In genomic region chr2:126658910-126659613, GRCh38 we compare ENCODE assay signal across 9 cellular contexts. TPM values are rescaled to one million over a fixed set of nuclear protein-coding genes. Genes with fewer than 3 reads are reported as not detected.
A peak's percentile ranks its signal among the peaks of the same experiment; 100 is the strongest.
DNase-seq lines count a peak whose midpoint lies in the region; ATAC-seq and TF ChIP-seq lines count a peak whose summit lies in the region.
"Had no signal": no experiment of that assay in that cellular context is flagged by ENCODE, and none has a peak within 500 bp of the region (broad histone marks: within the 10 kb centered on the region; RNA-seq: fewer than 3 reads in every experiment).

No MANE protein-coding gene starts in this region.

- no peaks in the 10 kb centered on the region for H3K9me3 ChIP-seq in Panc1 (ENCODE audit: control insufficient read depth, insufficient read depth, low read depth, low read length)
- H3K9me3 ChIP-seq in ascending aorta: no peaks in the 10 kb centered on the region
- H3K9me3 ChIP-seq in lower lobe of right lung: no peaks in the 10 kb centered on the region
- H3K9me3 ChIP-seq in stomach: no peaks in the 10 kb centered on the region

- in situ Hi-C loops in Panc1 (cut with HindIII; ENCODE audit: low pct_unique_long_range_greater_than_20kb, low sequenced_read_pairs): no loop called here

- no peaks in the 10 kb centered on the region for H3K36me3 ChIP-seq in Panc1 (ENCODE audit: control insufficient read depth, insufficient read depth, low read length)
- no peaks in the 10 kb centered on the region for H3K36me3 ChIP-seq in ascending aorta
- H3K36me3 ChIP-seq in lower lobe of right lung: no peaks in the 10 kb centered on the region
- peaks cover 0 to 5% (median 2%) of the 10 kb centered on the region in 4 donors for H3K36me3 ChIP-seq in stomach

- H3K27me3 ChIP-seq in Panc1 (ENCODE audit: control insufficient read depth, insufficient read depth, low read length) (no peaks in the 10 kb centered on the region), ascending aorta (no peaks in the 10 kb centered on the region), lower lobe of right lung (ENCODE audit: low read depth) (no peaks in the 10 kb centered on the region), stomach (peaks cover 0 to 13% (median 7%) of the 10 kb centered on the region in 3 donors)

- H3K27ac ChIP-seq in Panc1 (ENCODE audit: low read length): peak overlapping the region; percentile 82
- H3K27ac ChIP-seq in ascending aorta: peak overlapping the region; percentile 98 to 99
- peak overlapping the region; percentile 96 for H3K27ac ChIP-seq in lower lobe of right lung
- H3K27ac ChIP-seq in stomach: peak overlapping the region in 4 of 5 donors; percentile 94 to 96 (median 95)
- H3K27ac ChIP-seq: VCaP had no signal

- TF ChIP-seq POLR2A in GM18505 (IDR thresholded peaks at IDR 0.05; ENCODE audit: borderline replicate concordance, extremely low read depth, insufficient read depth, insufficient read length): peak; percentile 61
- no peak for TF ChIP-seq POLR2A in stomach (IDR thresholded peaks at IDR 0.05)

- peak; percentile 64 for TF ChIP-seq EP300 in stomach (IDR thresholded peaks at IDR 0.05)

- intact Hi-C loops in Panc1 (cut with micrococcal nuclease; ENCODE audit: unreplicated experiment) (no loop called here), ascending aorta (cut with DNase I) (loop anchor here (2.0 to 10.0 kb wide), 3 partner anchors 57 to 406 kb away; no protein-coding TSS in a partner anchor), lower lobe of right lung (cut with DNase I) (no loop called here), stomach (cut with DNase I; ENCODE audit: low total_unique reads) (no loop called here)

- ATAC-seq in GM18505 (IDR thresholded peaks at IDR 0.05; ENCODE audit: unreplicated experiment) (peak; percentile 37), HG02642 (IDR thresholded peaks at IDR 0.05; ENCODE audit: poor library complexity, unreplicated experiment) (peak; percentile 41), Panc1 (no peak), lower lobe of right lung (peak; percentile 54 to 55)

- H3K4me3 ChIP-seq in Panc1 (ENCODE audit: low read depth in 2 of 2, low read length in 2 of 2) (no peak overlapping the region), ascending aorta (peak overlapping the region; percentile 79 to 90), lower lobe of right lung (no peak overlapping the region), stomach (no peak overlapping the region)

- POLR2A ChIA-PET in Panc1 (lab: Charles Lee): interaction anchor here (0.7 kb wide), 1 partner anchor 810 kb away, joined by 7 read pairs; no protein-coding TSS in a partner anchor

- DNase-seq in Panc1 (ENCODE audit: low read depth, low spot score) (no peak), ascending aorta (ENCODE audit: low spot score in 2 of 2) (peak; percentile 55 to 90), lower lobe of right lung (peak; percentile 81), stomach (peak; percentile 54), T-helper 9 cell (no peak), HuH-7.5 (ENCODE audit: low spot score) (no peak)

- no TSS peak for BruUV-seq in Panc1 (replicated peaks; lab: Mats Ljungman, UMichigan)

- TF ChIP-seq CTCF in Panc1 (IDR thresholded peaks at IDR 0.05) (no peak), ascending aorta (IDR thresholded peaks at IDR 0.05) (no peak), lower lobe of right lung (IDR thresholded peaks at IDR 0.05) (no peak), stomach (IDR thresholded peaks at IDR 0.05) (no peak)

- H3K4me1 ChIP-seq in Panc1 (ENCODE audit: control insufficient read depth, insufficient read depth, low read length): peaks cover 30% of the 10 kb centered on the region
- peaks cover 20 to 63% of the 10 kb centered on the region in 2 donors for H3K4me1 ChIP-seq in ascending aorta
- peaks cover 88% of the 10 kb centered on the region for H3K4me1 ChIP-seq in lower lobe of right lung
- H3K4me1 ChIP-seq in stomach: peaks cover 32 to 91% (median 65%) of the 10 kb centered on the region in 4 donors

- WGBS in stomach, 5 donors: 26 to 36% (median 35%) methylated on average over 11 of the region's 11 CpGs

- CTCF ChIA-PET in Panc1 (lab: Charles Lee): no interaction called here

RNA-seq across cellular contexts. Expression of gene GYPC, which starts 3.1 kb away (rescaled TPM):
- total RNA-seq in Panc1 (2021; ENCODE audit: unreplicated experiment) (0.57 TPM), ascending aorta (94.7 TPM), lower lobe of right lung (92.6 TPM), stomach (100 to 1,000 TPM in 1 of 5 donors, 10 to 100 TPM in 4; 31.3 to 119 (median 43.6) TPM)
- not detected for polyA plus RNA-seq in Panc1 (2012; ENCODE audit: insufficient read length)
- polyA plus RNA-seq in stomach: 10 to 100 TPM; 46.2 to 78.4 (median 63.4) TPM

Comparison
In these comparisons a context has a peak if more than half of its experiments do, and no peak if none do; other contexts are left out.
1. DNase-seq: peak in ascending aorta (2 of 2), lower lobe of right lung (single experiment) and stomach (single experiment); none in Panc1 (single experiment), T-helper 9 cell (single experiment) and HuH-7.5 (single experiment).
2. H3K4me3 ChIP-seq: peak in ascending aorta (2 of 2); none in Panc1 (0 of 2), lower lobe of right lung (single experiment) and stomach (0 of 4).
3. RNA of gene GYPC, which starts 3.1 kb away (total RNA-seq): 94.7 TPM in ascending aorta (single experiment), 92.6 TPM in lower lobe of right lung (single experiment) and 31.3 to 119 TPM in stomach; 0.57 TPM in Panc1 (single experiment); every median in the first group is over 10 times any median in the second.
4. Peak in every context shown above with its lines, with median percentiles within 50 percentile points of each other: H3K27ac ChIP-seq.